ENCODE assay signal across 11 cellular contexts in the genomic region with DNA sequence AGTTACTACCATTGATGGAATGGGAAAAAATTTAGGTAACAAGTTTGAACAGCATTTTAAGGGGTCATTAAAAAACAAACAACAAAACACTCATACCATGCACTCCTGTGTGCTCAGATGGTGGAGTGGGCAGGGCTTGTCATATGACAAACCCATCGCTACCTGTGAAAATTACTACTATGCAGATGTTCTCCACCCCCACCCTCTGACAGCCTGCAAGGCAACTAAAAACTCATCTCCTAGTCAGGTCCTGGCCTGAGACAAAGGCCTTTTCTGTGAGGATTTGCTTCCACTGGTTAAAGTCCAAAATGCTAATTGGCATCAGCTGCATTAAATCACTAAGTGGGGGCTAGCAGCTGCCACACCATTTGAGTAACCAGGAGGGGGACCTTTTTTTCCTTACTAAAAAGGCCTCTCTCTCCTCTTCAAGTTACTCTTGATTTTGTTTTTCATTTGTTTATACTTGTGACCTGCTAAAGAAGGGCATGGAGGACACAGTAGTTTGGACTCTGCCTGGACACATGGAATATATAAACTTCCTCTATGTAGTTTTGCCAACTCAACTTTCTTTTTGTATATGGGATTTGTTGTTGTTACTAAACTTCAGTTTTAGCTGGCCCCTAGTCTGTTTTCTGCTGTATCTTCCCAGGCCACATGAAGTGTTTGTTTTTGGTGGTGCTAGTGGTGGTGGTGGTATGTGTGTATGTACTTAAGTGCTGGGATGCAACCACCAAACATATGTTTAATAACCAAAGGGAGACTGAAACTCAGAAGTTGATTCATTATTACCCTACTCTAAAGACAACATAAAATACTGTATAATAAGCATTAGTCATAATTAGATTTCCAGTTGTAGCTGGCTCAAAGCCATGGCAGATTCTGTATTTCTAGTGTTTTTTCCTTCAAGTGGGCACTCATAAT.
DNase-seq lines count a peak whose midpoint lies in the region; ATAC-seq and TF ChIP-seq lines count a peak whose summit lies in the region.
"Had no signal": no experiment of that assay in that cellular context is flagged by ENCODE, and none has a peak within 500 bp of the region (broad histone marks: within the 10 kb centered on the region; RNA-seq: fewer than 3 reads in every experiment).

No MANE protein-coding gene starts in this region.

- ATAC-seq in WTC11 (no peak; the same call in 1 of the 2 replicates), HG03469 (IDR thresholded peaks at IDR 0.05; ENCODE audit: unreplicated experiment) (no peak)
- ATAC-seq: natural killer cell treated with Interleukin-12 subunit alpha and Interleukin-12 subunit beta and Interleukin-15 and Interleukin-18, amount 100 ng/mL, for 72 hours had no signal

- H3K9ac ChIP-seq in iPS-20b (ENCODE audit: low read depth, low read length), result no peak overlapping the region
- H3K9ac ChIP-seq: BLaER1 treated with 17β-estradiol and CSF1 and Interleukin-3, amounts not matched to agents 10 nM and 100 nM had no signal

- no peaks in the 10 kb centered on the region for H3K9me2 ChIP-seq in PC-9 (ENCODE audit: insufficient read depth)

- H3K4me3 Mint-ChIP-seq in activated T-cell treated with anti-CD3 and anti-CD28 coated beads, Interleukin-2, amount 50 U/mL, for 24 hours, result no peak overlapping the region
- H3K4me3 Mint-ChIP-seq in WTC11, result peak overlapping the region; percentile 0; the same call in 1 of the 2 replicates
- H3K4me3 Mint-ChIP-seq in type B pancreatic cell, result no peak overlapping the region
- H3K4me3 Mint-ChIP-seq: natural killer cell treated with Interleukin-12 subunit alpha and Interleukin-12 subunit beta and Interleukin-15 and Interleukin-18, amount 100 ng/mL, for 72 hours had no signal

- peaks cover 100% of the 10 kb centered on the region for H3K79me2 ChIP-seq in PC-9 (ENCODE audit: low read depth)

- H3K4me2 ChIP-seq in PC-9, result no peak overlapping the region

- peaks cover 87% of the 10 kb centered on the region for H3K4me1 Mint-ChIP-seq in activated T-cell treated with anti-CD3 and anti-CD28 coated beads, Interleukin-2, amount 50 U/mL, for 24 hours (ENCODE audit: low read depth)
- peaks cover 70% of the 10 kb centered on the region for H3K4me1 Mint-ChIP-seq in WTC11
- peaks cover 49% of the 10 kb centered on the region for H3K4me1 Mint-ChIP-seq in type B pancreatic cell (ENCODE audit: unreplicated experiment)

- H3K9me3 ChIP-seq in iPS-20b (ENCODE audit: insufficient read depth, low read depth, low read length), result no peaks in the 10 kb centered on the region
- no peaks in the 10 kb centered on the region for H3K9me3 ChIP-seq in PC-9 (ENCODE audit: insufficient read depth, low read depth)
- no peaks in the 10 kb centered on the region for H3K9me3 ChIP-seq in BE2C
- H3K9me3 ChIP-seq: BLaER1 treated with 17β-estradiol and CSF1 and Interleukin-3, amounts not matched to agents 10 nM and 100 nM had no signal

- H2AFZ ChIP-seq in PC-9, result no peak overlapping the region

- H3K27ac Mint-ChIP-seq in activated T-cell treated with anti-CD3 and anti-CD28 coated beads, Interleukin-2, amount 50 U/mL, for 24 hours, result peak overlapping the region; percentile 36
- H3K27ac Mint-ChIP-seq in WTC11, result peak overlapping the region; percentile 78
- peak overlapping the region; percentile 25 for H3K27ac Mint-ChIP-seq in type B pancreatic cell

- CTCF ChIA-PET in WTC11 (lab: Charles Lee), result interaction anchor here (2.6 kb wide), 1 partner anchor 13 kb away, joined by 12 read pairs; no protein-coding TSS in a partner anchor
- CTCF ChIA-PET in PC-9 (lab: Charles Lee), result no interaction called here

- no peaks in the 10 kb centered on the region for H3K27me3 Mint-ChIP-seq in activated T-cell treated with anti-CD3 and anti-CD28 coated beads, Interleukin-2, amount 50 U/mL, for 24 hours
- no peaks in the 10 kb centered on the region for H3K27me3 Mint-ChIP-seq in WTC11 (ENCODE audit: low read depth)
- H3K27me3 Mint-ChIP-seq in type B pancreatic cell, result no peaks in the 10 kb centered on the region
- H3K27me3 Mint-ChIP-seq: natural killer cell treated with Interleukin-12 subunit alpha and Interleukin-12 subunit beta and Interleukin-15 and Interleukin-18, amount 100 ng/mL, for 72 hours had no signal

- H4K20me1 ChIP-seq in PC-9 (ENCODE audit: insufficient read depth), result peaks cover 29% of the 10 kb centered on the region

- intact Hi-C loops in PC-9 (cut with micrococcal nuclease; ENCODE audit: unreplicated experiment), result no loop called here

- H3K9me3 Mint-ChIP-seq in activated T-cell treated with anti-CD3 and anti-CD28 coated beads, Interleukin-2, amount 50 U/mL, for 24 hours, result no peaks in the 10 kb centered on the region
- H3K9me3 Mint-ChIP-seq in WTC11, result no peaks in the 10 kb centered on the region
- no peaks in the 10 kb centered on the region for H3K9me3 Mint-ChIP-seq in type B pancreatic cell
- H3K9me3 Mint-ChIP-seq: natural killer cell treated with Interleukin-12 subunit alpha and Interleukin-12 subunit beta and Interleukin-15 and Interleukin-18, amount 100 ng/mL, for 72 hours had no signal

- H3F3A ChIP-seq in PC-9 (ENCODE audit: insufficient read depth, low read depth), result peaks cover 53% of the 10 kb centered on the region

- no TSS peak for BruUV-seq in PC-9 (replicated peaks; lab: Mats Ljungman, UMichigan)

- peaks cover 29% of the 10 kb centered on the region; the same call in 1 of the 2 replicates for H3K4me1 ChIP-seq in iPS-20b (ENCODE audit: insufficient read depth, low read length)
- peaks cover 46% of the 10 kb centered on the region for H3K4me1 ChIP-seq in PC-9 (replicated peaks; ENCODE audit: insufficient read depth)
- peaks cover 6% of the 10 kb centered on the region for H3K4me1 ChIP-seq in BE2C

- H3K4me3 ChIP-seq in iPS-20b (ENCODE audit: low read length) (peak overlapping the region; percentile 4; the same call in 1 of the 2 replicates), PC-9 (no peak overlapping the region), BE2C (ENCODE audit: low read depth, low read length) (no peak overlapping the region)
- H3K4me3 ChIP-seq: BLaER1 treated with 17β-estradiol and CSF1 and Interleukin-3, amounts not matched to agents 10 nM and 100 nM had no signal

- H3K36me3 Mint-ChIP-seq in activated T-cell treated with anti-CD3 and anti-CD28 coated beads, Interleukin-2, amount 50 U/mL, for 24 hours (ENCODE audit: low read depth), result peaks cover 2% of the 10 kb centered on the region
- no peaks in the 10 kb centered on the region for H3K36me3 Mint-ChIP-seq in WTC11
- H3K36me3 Mint-ChIP-seq in type B pancreatic cell, result peaks cover 6% of the 10 kb centered on the region
- H3K36me3 Mint-ChIP-seq: natural killer cell treated with Interleukin-12 subunit alpha and Interleukin-12 subunit beta and Interleukin-15 and Interleukin-18, amount 100 ng/mL, for 72 hours had no signal

- H3K36me3 ChIP-seq in iPS-20b (ENCODE audit: insufficient read depth, low read depth, low read length) (no peaks in the 10 kb centered on the region), PC-9 (ENCODE audit: low read depth) (0 out of 2 replicates have a peak, but pooled peaks cover 8% of the 10 kb centered on the region), BE2C (no peaks in the 10 kb centered on the region)

- DNase-seq in activated T-cell treated with anti-CD3 and anti-CD28 coated beads, Interleukin-2, amount 50 U/mL, for 24 hours, result no peak
- DNase-seq in activated T-cell treated with anti-CD3 and anti-CD28 coated beads for 4 hours, result no peak
- no peak for DNase-seq in WTC11 (ENCODE audit: low spot score)
- DNase-seq in type B pancreatic cell (ENCODE audit: extremely low spot score, unreplicated experiment), result no peak
- no peak for DNase-seq in PC-9
- DNase-seq in BE2C, result no peak

- POLR2A ChIA-PET in WTC11 (lab: Charles Lee) (interaction anchor here (0.6 kb wide), 1 partner anchor 1007 kb away, joined by 3 read pairs; no protein-coding TSS in a partner anchor), PC-9 (lab: Charles Lee; ENCODE audit: unreplicated experiment) (interaction anchor here (0.8 kb wide), 1 partner anchor 519 kb away, joined by 7 read pairs; no protein-coding TSS in a partner anchor)

- H3K27ac ChIP-seq in iPS-20b (ENCODE audit: low read length) (peak overlapping the region; percentile 3), PC-9 (no peak overlapping the region)
- H3K27ac ChIP-seq: HL-60 had no signal

- no peak for TF ChIP-seq CTCF in WTC11 (IDR thresholded peaks at IDR 0.05)
- TF ChIP-seq CTCF in type B pancreatic cell (conservative IDR thresholded peaks at IDR 0.05), result no peak
- no peak for TF ChIP-seq CTCF in PC-9 (conservative IDR thresholded peaks at IDR 0.05)
- no peak for TF ChIP-seq CTCF in BE2C (IDR thresholded peaks at IDR 0.05; ENCODE audit: low read depth, low read length)

- no peaks in the 10 kb centered on the region for H3K27me3 ChIP-seq in iPS-20b (ENCODE audit: insufficient read depth, low read length)
- no peaks in the 10 kb centered on the region for H3K27me3 ChIP-seq in PC-9 (ENCODE audit: insufficient read depth, low read depth)
- H3K27me3 ChIP-seq in BE2C, result no peaks in the 10 kb centered on the region
- H3K27me3 ChIP-seq: BLaER1 treated with 17β-estradiol and CSF1 and Interleukin-3, amounts not matched to agents 10 nM and 100 nM had no signal

TF ChIP-seq in WTC11, 78 proteins besides CTCF, POLR2A, EP300 and RAD21:
- TF ChIP-seq NFYB (CRISPR knock-in tag; conservative IDR thresholded peaks at IDR 0.05; ENCODE audit: low read depth) (no peak), ATF3 (CRISPR knock-in tag; conservative IDR thresholded peaks at IDR 0.05) (no peak), ESRRA (CRISPR knock-in tag; IDR thresholded peaks at IDR 0.05; ENCODE audit: borderline replicate concordance) (no peak), ZNF263 (CRISPR knock-in tag; IDR thresholded peaks at IDR 0.05; ENCODE audit: low read depth) (no peak), MAX (CRISPR knock-in tag; IDR thresholded peaks at IDR 0.05) (no peak), OVOL2 (CRISPR knock-in tag; IDR thresholded peaks at IDR 0.05; ENCODE audit: borderline replicate concordance) (no peak), MXD4 (CRISPR knock-in tag; IDR thresholded peaks at IDR 0.05; ENCODE audit: borderline replicate concordance) (no peak), RELA (CRISPR knock-in tag; IDR thresholded peaks at IDR 0.05; ENCODE audit: borderline replicate concordance) (no peak), FOXK1 (CRISPR knock-in tag; IDR thresholded peaks at IDR 0.05) (no peak), NFATC4 (CRISPR knock-in tag; IDR thresholded peaks at IDR 0.05) (no peak), GTF2I (CRISPR knock-in tag; conservative IDR thresholded peaks at IDR 0.05) (no peak), ZNF416 (CRISPR knock-in tag; IDR thresholded peaks at IDR 0.05) (no peak), JAZF1 (CRISPR knock-in tag; IDR thresholded peaks at IDR 0.05) (no peak)

Comparison
In these comparisons a context has a peak if more than half of its experiments do, and no peak if none do; other contexts are left out.
1. H3K27ac Mint-ChIP-seq: peak in every context shown above with its lines; median percentile 78 in WTC11; 36 in activated T-cell treated with anti-CD3 and anti-CD28 coated beads, Interleukin-2, amount 50 U/mL, for 24 hours; 25 in type B pancreatic cell.